ENCODE assay signal across 1 cellular context in the genomic region with DNA sequence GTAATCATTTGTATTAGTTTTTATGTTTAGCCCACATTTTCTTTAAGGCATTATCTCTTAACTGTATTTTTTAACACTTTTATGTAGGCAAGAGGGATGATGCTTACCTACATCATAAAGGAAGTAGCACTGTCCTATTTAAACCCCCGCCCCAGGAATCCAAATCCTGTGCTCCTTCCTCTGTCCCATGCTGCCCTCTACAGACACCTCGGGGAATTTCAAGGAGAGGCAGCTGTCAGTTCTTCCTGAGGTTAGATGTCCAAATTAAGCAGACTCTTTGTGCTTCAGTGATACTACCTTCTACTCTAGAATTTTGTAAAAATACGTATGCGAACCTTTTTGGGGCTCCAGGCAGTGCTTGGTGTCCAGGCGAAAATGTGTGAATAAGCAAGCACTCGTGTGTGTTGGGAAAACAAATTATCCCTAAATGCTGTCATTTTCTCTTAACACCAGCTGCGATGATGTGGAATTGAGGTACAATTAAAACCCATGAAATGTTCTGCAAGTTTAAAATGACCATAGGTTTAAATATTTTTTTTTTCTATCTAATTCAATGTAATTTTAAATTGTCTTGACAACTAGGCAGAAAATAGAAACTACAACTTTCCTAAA.
TF ChIP-seq lines count a peak whose summit lies in the region.

No MANE protein-coding gene starts in this region.

TF ChIP-seq in GM12878, 131 proteins besides CTCF, POLR2A, EP300 and RAD21:
- TF ChIP-seq HDGF (IDR thresholded peaks at IDR 0.05): no peak
- TF ChIP-seq, protein P1, sequence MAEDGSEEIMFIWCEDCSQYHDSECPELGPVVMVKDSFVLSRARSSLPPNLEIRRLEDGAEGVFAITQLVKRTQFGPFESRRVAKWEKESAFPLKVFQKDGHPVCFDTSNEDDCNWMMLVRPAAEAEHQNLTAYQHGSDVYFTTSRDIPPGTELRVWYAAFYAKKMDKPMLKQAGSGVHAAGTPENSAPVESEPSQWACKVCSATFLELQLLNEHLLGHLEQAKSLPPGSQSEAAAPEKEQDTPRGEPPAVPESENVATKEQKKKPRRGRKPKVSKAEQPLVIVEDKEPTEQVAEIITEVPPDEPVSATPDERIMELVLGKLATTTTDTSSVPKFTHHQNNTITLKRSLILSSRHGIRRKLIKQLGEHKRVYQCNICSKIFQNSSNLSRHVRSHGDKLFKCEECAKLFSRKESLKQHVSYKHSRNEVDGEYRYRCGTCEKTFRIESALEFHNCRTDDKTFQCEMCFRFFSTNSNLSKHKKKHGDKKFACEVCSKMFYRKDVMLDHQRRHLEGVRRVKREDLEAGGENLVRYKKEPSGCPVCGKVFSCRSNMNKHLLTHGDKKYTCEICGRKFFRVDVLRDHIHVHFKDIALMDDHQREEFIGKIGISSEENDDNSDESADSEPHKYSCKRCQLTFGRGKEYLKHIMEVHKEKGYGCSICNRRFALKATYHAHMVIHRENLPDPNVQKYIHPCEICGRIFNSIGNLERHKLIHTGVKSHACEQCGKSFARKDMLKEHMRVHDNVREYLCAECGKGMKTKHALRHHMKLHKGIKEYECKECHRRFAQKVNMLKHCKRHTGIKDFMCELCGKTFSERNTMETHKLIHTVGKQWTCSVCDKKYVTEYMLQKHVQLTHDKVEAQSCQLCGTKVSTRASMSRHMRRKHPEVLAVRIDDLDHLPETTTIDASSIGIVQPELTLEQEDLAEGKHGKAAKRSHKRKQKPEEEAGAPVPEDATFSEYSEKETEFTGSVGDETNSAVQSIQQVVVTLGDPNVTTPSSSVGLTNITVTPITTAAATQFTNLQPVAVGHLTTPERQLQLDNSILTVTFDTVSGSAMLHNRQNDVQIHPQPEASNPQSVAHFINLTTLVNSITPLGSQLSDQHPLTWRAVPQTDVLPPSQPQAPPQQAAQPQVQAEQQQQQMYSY (CRISPR knock-in tag; IDR thresholded peaks at IDR 0.05): no peak
- TF ChIP-seq, protein P2, sequence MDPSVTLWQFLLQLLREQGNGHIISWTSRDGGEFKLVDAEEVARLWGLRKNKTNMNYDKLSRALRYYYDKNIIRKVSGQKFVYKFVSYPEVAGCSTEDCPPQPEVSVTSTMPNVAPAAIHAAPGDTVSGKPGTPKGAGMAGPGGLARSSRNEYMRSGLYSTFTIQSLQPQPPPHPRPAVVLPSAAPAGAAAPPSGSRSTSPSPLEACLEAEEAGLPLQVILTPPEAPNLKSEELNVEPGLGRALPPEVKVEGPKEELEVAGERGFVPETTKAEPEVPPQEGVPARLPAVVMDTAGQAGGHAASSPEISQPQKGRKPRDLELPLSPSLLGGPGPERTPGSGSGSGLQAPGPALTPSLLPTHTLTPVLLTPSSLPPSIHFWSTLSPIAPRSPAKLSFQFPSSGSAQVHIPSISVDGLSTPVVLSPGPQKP (IDR thresholded peaks at IDR 0.05; ENCODE audit: low read depth, low read length): no peak
- TF ChIP-seq, protein P3, sequence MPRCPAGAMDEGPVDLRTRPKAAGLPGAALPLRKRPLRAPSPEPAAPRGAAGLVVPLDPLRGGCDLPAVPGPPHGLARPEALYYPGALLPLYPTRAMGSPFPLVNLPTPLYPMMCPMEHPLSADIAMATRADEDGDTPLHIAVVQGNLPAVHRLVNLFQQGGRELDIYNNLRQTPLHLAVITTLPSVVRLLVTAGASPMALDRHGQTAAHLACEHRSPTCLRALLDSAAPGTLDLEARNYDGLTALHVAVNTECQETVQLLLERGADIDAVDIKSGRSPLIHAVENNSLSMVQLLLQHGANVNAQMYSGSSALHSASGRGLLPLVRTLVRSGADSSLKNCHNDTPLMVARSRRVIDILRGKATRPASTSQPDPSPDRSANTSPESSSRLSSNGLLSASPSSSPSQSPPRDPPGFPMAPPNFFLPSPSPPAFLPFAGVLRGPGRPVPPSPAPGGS (IDR thresholded peaks at IDR 0.05; ENCODE audit: borderline replicate concordance, insufficient read depth, low read depth, low read length, poor library complexity, severe bottlenecking): no peak
- TF ChIP-seq ZNF217 (IDR thresholded peaks at IDR 0.05): no peak
- TF ChIP-seq ASH2L (IDR thresholded peaks at IDR 0.05; ENCODE audit: borderline replicate concordance, low read depth): no peak
- TF ChIP-seq, protein P4, sequence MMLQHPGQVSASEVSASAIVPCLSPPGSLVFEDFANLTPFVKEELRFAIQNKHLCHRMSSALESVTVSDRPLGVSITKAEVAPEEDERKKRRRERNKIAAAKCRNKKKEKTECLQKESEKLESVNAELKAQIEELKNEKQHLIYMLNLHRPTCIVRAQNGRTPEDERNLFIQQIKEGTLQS (IDR thresholded peaks at IDR 0.05; ENCODE audit: borderline replicate concordance, extremely low read depth, low read depth, low read length): no peak
- TF ChIP-seq, protein P5, sequence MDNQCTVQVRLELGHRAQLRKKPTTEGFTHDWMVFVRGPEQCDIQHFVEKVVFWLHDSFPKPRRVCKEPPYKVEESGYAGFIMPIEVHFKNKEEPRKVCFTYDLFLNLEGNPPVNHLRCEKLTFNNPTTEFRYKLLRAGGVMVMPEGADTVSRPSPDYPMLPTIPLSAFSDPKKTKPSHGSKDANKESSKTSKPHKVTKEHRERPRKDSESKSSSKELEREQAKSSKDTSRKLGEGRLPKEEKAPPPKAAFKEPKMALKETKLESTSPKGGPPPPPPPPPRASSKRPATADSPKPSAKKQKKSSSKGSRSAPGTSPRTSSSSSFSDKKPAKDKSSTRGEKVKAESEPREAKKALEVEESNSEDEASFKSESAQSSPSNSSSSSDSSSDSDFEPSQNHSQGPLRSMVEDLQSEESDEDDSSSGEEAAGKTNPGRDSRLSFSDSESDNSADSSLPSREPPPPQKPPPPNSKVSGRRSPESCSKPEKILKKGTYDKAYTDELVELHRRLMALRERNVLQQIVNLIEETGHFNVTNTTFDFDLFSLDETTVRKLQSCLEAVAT (IDR thresholded peaks at IDR 0.05): no peak
- no peak for TF ChIP-seq MTA3 (IDR thresholded peaks at IDR 0.05; ENCODE audit: borderline replicate concordance, low read length)
- TF ChIP-seq NR2C2 (IDR thresholded peaks at IDR 0.05; ENCODE audit: borderline replicate concordance, control insufficient read depth, insufficient read length, low read depth): no peak
- no peak for TF ChIP-seq RELA (IDR thresholded peaks at IDR 0.05; ENCODE audit: borderline replicate concordance, partially characterized antibody)
- no peak for TF ChIP-seq CHD1 (IDR thresholded peaks at IDR 0.05; ENCODE audit: low read depth, low read length)
- no peak for TF ChIP-seq TCF7 (IDR thresholded peaks at IDR 0.05; ENCODE audit: borderline replicate concordance)
- TF ChIP-seq, protein P6, sequence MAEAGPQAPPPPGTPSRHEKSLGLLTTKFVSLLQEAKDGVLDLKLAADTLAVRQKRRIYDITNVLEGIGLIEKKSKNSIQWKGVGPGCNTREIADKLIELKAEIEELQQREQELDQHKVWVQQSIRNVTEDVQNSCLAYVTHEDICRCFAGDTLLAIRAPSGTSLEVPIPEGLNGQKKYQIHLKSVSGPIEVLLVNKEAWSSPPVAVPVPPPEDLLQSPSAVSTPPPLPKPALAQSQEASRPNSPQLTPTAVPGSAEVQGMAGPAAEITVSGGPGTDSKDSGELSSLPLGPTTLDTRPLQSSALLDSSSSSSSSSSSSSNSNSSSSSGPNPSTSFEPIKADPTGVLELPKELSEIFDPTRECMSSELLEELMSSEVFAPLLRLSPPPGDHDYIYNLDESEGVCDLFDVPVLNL (IDR thresholded peaks at IDR 0.05; ENCODE audit: low read depth, low read length): no peak
- TF ChIP-seq, protein P7, sequence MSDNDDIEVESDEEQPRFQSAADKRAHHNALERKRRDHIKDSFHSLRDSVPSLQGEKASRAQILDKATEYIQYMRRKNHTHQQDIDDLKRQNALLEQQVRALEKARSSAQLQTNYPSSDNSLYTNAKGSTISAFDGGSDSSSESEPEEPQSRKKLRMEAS (IDR thresholded peaks at IDR 0.05; ENCODE audit: low read depth, low read length): no peak
- TF ChIP-seq IRF4 (IDR thresholded peaks at IDR 0.05; ENCODE audit: low read depth, low read length): no peak
- no peak for TF ChIP-seq ESRRA (IDR thresholded peaks at IDR 0.05; ENCODE audit: low read length)
- TF ChIP-seq EZH2 (IDR thresholded peaks at IDR 0.05; ENCODE audit: borderline replicate concordance, control insufficient read depth, low read depth, low read length): no peak
- no peak for TF ChIP-seq PML (IDR thresholded peaks at IDR 0.05; ENCODE audit: low read length)
- TF ChIP-seq MEF2B (IDR thresholded peaks at IDR 0.05; ENCODE audit: partially characterized antibody, poor library complexity, severe bottlenecking): no peak
TF ChIP-seq in GM12878: peak in this region for 0.
